8 cellular contexts compared by ENCODE assay signal in genomic region chr2:29309090-29310054, GRCh38.
A peak's percentile ranks its signal among the peaks of the same experiment; 100 is the strongest.
DNase-seq lines count a peak whose midpoint lies in the region; ATAC-seq, FAIRE-seq and TF ChIP-seq lines count a peak whose summit lies in the region.

No MANE protein-coding gene starts in this region.

- DNase-seq in GM03348 (ENCODE audit: low spot score) (peak; percentile 84), NCI-H526 treated with DMSO at 0.1 percent for 48 hours (lab: John Stamatoyannopoulos, UW) (peak; percentile 23), frontal cortex (ENCODE audit: low spot score in 2 of 2) (peak; percentile 17 to 52), omental fat pad (ENCODE audit: low spot score) (no peak)

- FAIRE-seq in frontal cortex (lab: Jason Lieb, UNC) = no peak

- H3K27me3 Mint-ChIP-seq in activated T-helper 17 cell treated with anti-CD3 and anti-CD28 coated beads, Interleukin-2, amount 50 U/mL, for 72 hours = peaks cover 23% of the 10 kb centered on the region

- no peaks in the 10 kb centered on the region for H3K9me3 Mint-ChIP-seq in activated T-helper 17 cell treated with anti-CD3 and anti-CD28 coated beads, Interleukin-2, amount 50 U/mL, for 72 hours

- H3K36me3 Mint-ChIP-seq in activated T-helper 17 cell treated with anti-CD3 and anti-CD28 coated beads, Interleukin-2, amount 50 U/mL, for 72 hours (ENCODE audit: low read depth) = no peaks in the 10 kb centered on the region

- H3K4me3 Mint-ChIP-seq in activated T-helper 17 cell treated with anti-CD3 and anti-CD28 coated beads, Interleukin-2, amount 50 U/mL, for 72 hours = no peak overlapping the region

- ATAC-seq in HG03095 (IDR thresholded peaks at IDR 0.05; ENCODE audit: unreplicated experiment) (peak; percentile 57), omental fat pad (ENCODE audit: low FRiP score) (peak; percentile 31), GM18907 (IDR thresholded peaks at IDR 0.05; ENCODE audit: unreplicated experiment) (no peak)
- ATAC-seq in activated T-helper 17 cell treated with anti-CD3 and anti-CD28 coated beads, Interleukin-2, amount 50 U/mL, for 72 hours (replicated peaks) = peak; percentile 79

- peaks cover 4% of the 10 kb centered on the region for H3K4me1 Mint-ChIP-seq in activated T-helper 17 cell treated with anti-CD3 and anti-CD28 coated beads, Interleukin-2, amount 50 U/mL, for 72 hours

- TF ChIP-seq CTCF in 22Rv1 (IDR thresholded peaks at IDR 0.05) = peak; percentile 88
- no peak for TF ChIP-seq CTCF in omental fat pad (IDR thresholded peaks at IDR 0.05)

- H3K27ac ChIP-seq in 22Rv1 = no peak overlapping the region

- H3K27ac Mint-ChIP-seq in activated T-helper 17 cell treated with anti-CD3 and anti-CD28 coated beads, Interleukin-2, amount 50 U/mL, for 72 hours = no peak overlapping the region
